9 cellular contexts compared by ENCODE assay signal in genomic region chr7:11831727-11832495, GRCh38. TPM values are rescaled to one million over a fixed set of nuclear protein-coding genes. Genes with fewer than 3 reads are reported as not detected.
DNase-seq lines count a peak whose midpoint lies in the region; ATAC-seq lines count a peak whose summit lies in the region.
"Had no signal": no experiment of that assay in that cellular context is flagged by ENCODE, and none has a peak within 500 bp of the region (broad histone marks: within the 10 kb centered on the region; RNA-seq: fewer than 3 reads in every experiment).

Gene THSD7A (minus strand): TSS chr7:11832198. CDS start chr7:11831946, 252 bp downstream.

- peak within 1 kb of the TSS; percentile 88 for H2AFZ ChIP-seq in neuron (ENCODE audit: low read depth, low read length)

- H3K27me3 ChIP-seq in H7 (ENCODE audit: control insufficient read depth, insufficient read depth, low read length) = peaks cover 14% of the 10 kb centered on the region
- no peaks in the 10 kb centered on the region for H3K27me3 ChIP-seq in neuron (ENCODE audit: insufficient read depth, low read length)

- H3K9me3 ChIP-seq in neuron (ENCODE audit: low read length) = no peaks in the 10 kb centered on the region

- peak within 1 kb of the TSS; percentile 48 for H3K4me3 ChIP-seq in H7 (ENCODE audit: insufficient read depth, low read depth, low read length)
- peak within 1 kb of the TSS; percentile 68 for H3K4me3 ChIP-seq in neuron (ENCODE audit: low read length)

- no peak for ATAC-seq in GM18520 (IDR thresholded peaks at IDR 0.05; ENCODE audit: unreplicated experiment)

- peaks cover 29% of the 10 kb centered on the region for H3K4me1 ChIP-seq in neuron (ENCODE audit: insufficient read depth, low read length)

- DNase-seq in DMS153 treated with DMSO at 0.1 percent for 48 hours (lab: John Stamatoyannopoulos, UW; ENCODE audit: unreplicated experiment) (peak; percentile 81), H7 (peak; percentile 78), NCI-H146 treated with DMSO at 0.1 percent for 48 hours (lab: John Stamatoyannopoulos, UW; ENCODE audit: unreplicated experiment) (peak; percentile 33), glomerular endothelial cell (ENCODE audit: extremely low read depth, low read depth, low spot score) (no peak), amniotic stem cell (lab: John Stamatoyannopoulos, UW) (no peak)
- DNase-seq in activated T-cell treated with anti-CD3 and anti-CD28 coated beads, Interleukin-2, amount 50 U/mL, for 1 hour = peak; percentile 15
- DNase-seq: activated B cell treated with CpG ODN at 0.5 μM for 24 hours had no signal

- H3K36me3 ChIP-seq in H7 (replicated peaks; ENCODE audit: control insufficient read depth, insufficient read depth, low read length) = no peaks in the 10 kb centered on the region
- H3K36me3 ChIP-seq in neuron (ENCODE audit: insufficient read depth, low read length) = no peaks in the 10 kb centered on the region

RNA-seq across cellular contexts. Expression of gene THSD7A, which starts in this region (rescaled TPM):
- 0.18 and 0.69 TPM in 2 replicates for total RNA-seq in H7 (2014; rRNA removed; shearing (Covaris generic))
- total RNA-seq in glomerular endothelial cell = 15.5 and 31.6 TPM in 2 replicates
- total RNA-seq: activated B cell treated with CpG ODN at 0.5 μM for 24 hours had no signal

Comparison
In these comparisons a context has a peak if more than half of its experiments do, and no peak if none do; other contexts are left out.
1. Peak in DNase-seq and H3K4me3 ChIP-seq in H7; RNA of the gene not detected or under 1 TPM.
2. DNase-seq: peak in DMS153 treated with DMSO at 0.1 percent for 48 hours (single experiment), NCI-H146 treated with DMSO at 0.1 percent for 48 hours (single experiment) and activated T-cell treated with anti-CD3 and anti-CD28 coated beads, Interleukin-2, amount 50 U/mL, for 1 hour (single experiment); none in glomerular endothelial cell (single experiment) and amniotic stem cell (single experiment).